In genomic region chr15:34038404-34039179, GRCh38 we compare ENCODE assay signal across 1 cellular context.
TF ChIP-seq lines count a peak whose summit lies in the region.

No MANE protein-coding gene starts in this region.

TF ChIP-seq in HepG2, 621 proteins besides CTCF, POLR2A, EP300 and RAD21 (continued from another document and continues in another):
- TF ChIP-seq SKIL (CRISPR knock-in tag; IDR thresholded peaks at IDR 0.05; ENCODE audit: borderline replicate concordance), result no peak
- TF ChIP-seq ZSCAN31 (CRISPR knock-in tag; IDR thresholded peaks at IDR 0.05; ENCODE audit: low read depth), result no peak
- TF ChIP-seq GATAD1 (CRISPR knock-in tag; IDR thresholded peaks at IDR 0.05), result no peak
- TF ChIP-seq MTA1 (CRISPR knock-in tag; IDR thresholded peaks at IDR 0.05; ENCODE audit: borderline replicate concordance), result peak; percentile 35; the same call in 1 of the 2 replicates
- TF ChIP-seq KDM3A (CRISPR knock-in tag; IDR thresholded peaks at IDR 0.05; ENCODE audit: low read depth), result no peak
- TF ChIP-seq GZF1 (CRISPR knock-in tag; IDR thresholded peaks at IDR 0.05), result no peak
- TF ChIP-seq NCOA1 (CRISPR knock-in tag; IDR thresholded peaks at IDR 0.05), result 0 out of 2 replicates have a peak, but pooled peaks have one; percentile 26
- TF ChIP-seq ZNF383 (CRISPR knock-in tag; IDR thresholded peaks at IDR 0.05; ENCODE audit: borderline replicate concordance), result no peak
- 0 out of 2 replicates have a peak, but pooled peaks have one; percentile 8 for TF ChIP-seq ZNF30 (CRISPR knock-in tag; IDR thresholded peaks at IDR 0.05)
- no peak for TF ChIP-seq TBL1XR1 (IDR thresholded peaks at IDR 0.05; ENCODE audit: borderline replicate concordance, low read length, partially characterized antibody)
- no peak for TF ChIP-seq GMEB2 (CRISPR knock-in tag; IDR thresholded peaks at IDR 0.05; ENCODE audit: low read depth)
- TF ChIP-seq POGZ (CRISPR knock-in tag; IDR thresholded peaks at IDR 0.05), result 0 out of 2 replicates have a peak, but pooled peaks have one; percentile 40
- TF ChIP-seq ZNF253 (CRISPR knock-in tag; IDR thresholded peaks at IDR 0.05; ENCODE audit: borderline replicate concordance), result no peak
- TF ChIP-seq LBX2 (CRISPR knock-in tag; IDR thresholded peaks at IDR 0.05; ENCODE audit: borderline replicate concordance), result 0 out of 2 replicates have a peak, but pooled peaks have one; percentile 63
- TF ChIP-seq YY1 (IDR thresholded peaks at IDR 0.05; ENCODE audit: insufficient read depth, insufficient replicate concordance, low read depth, low read length), result peak; percentile 43
- peak; percentile 89 for TF ChIP-seq ZNF687 (CRISPR knock-in tag; IDR thresholded peaks at IDR 0.05)
- no peak for TF ChIP-seq STAT5B (CRISPR knock-in tag; IDR thresholded peaks at IDR 0.05)
- TF ChIP-seq KDM5B (CRISPR knock-in tag; IDR thresholded peaks at IDR 0.05; ENCODE audit: borderline replicate concordance), result peak; percentile 54; the same call in 1 of the 2 replicates
- TF ChIP-seq REPIN1 (CRISPR knock-in tag; IDR thresholded peaks at IDR 0.05; ENCODE audit: borderline replicate concordance, low read depth), result peak; percentile 57; the same call in 1 of the 2 replicates
- TF ChIP-seq IKZF4 (CRISPR knock-in tag; IDR thresholded peaks at IDR 0.05; ENCODE audit: borderline replicate concordance, low read depth, not compliant biosample characterization), result no peak
- peak; percentile 51; the same call in 1 of the 2 replicates for TF ChIP-seq DMAP1 (CRISPR knock-in tag; IDR thresholded peaks at IDR 0.05)
- TF ChIP-seq ZMYM4 (CRISPR knock-in tag; IDR thresholded peaks at IDR 0.05), result peak; percentile 6
- TF ChIP-seq ZNF740 (CRISPR knock-in tag; IDR thresholded peaks at IDR 0.05), result no peak
- no peak for TF ChIP-seq ZNF615 (CRISPR knock-in tag; IDR thresholded peaks at IDR 0.05; ENCODE audit: borderline replicate concordance)
- 0 out of 2 replicates have a peak, but pooled peaks have one; percentile 37 for TF ChIP-seq KLF11 (CRISPR knock-in tag; IDR thresholded peaks at IDR 0.05)
- TF ChIP-seq CREB3 (CRISPR knock-in tag; IDR thresholded peaks at IDR 0.05), result 0 out of 2 replicates have a peak, but pooled peaks have one; percentile 52
- peak; percentile 42; the same call in 1 of the 2 replicates for TF ChIP-seq RXRB (CRISPR knock-in tag; IDR thresholded peaks at IDR 0.05; ENCODE audit: borderline replicate concordance)
- no peak for TF ChIP-seq ZNF83 (CRISPR knock-in tag; IDR thresholded peaks at IDR 0.05; ENCODE audit: borderline replicate concordance)
- no peak for TF ChIP-seq ZNF460 (CRISPR knock-in tag; IDR thresholded peaks at IDR 0.05; ENCODE audit: borderline replicate concordance)
- TF ChIP-seq CBX2 (IDR thresholded peaks at IDR 0.05; ENCODE audit: low read depth, low read length), result no peak
- no peak for TF ChIP-seq CBX2 (CRISPR knock-in tag; IDR thresholded peaks at IDR 0.05; ENCODE audit: low read depth)
- TF ChIP-seq TAF15 (IDR thresholded peaks at IDR 0.05; ENCODE audit: low read depth, low read length, poor library complexity, severe bottlenecking), result no peak
- TF ChIP-seq NR0B2 (CRISPR knock-in tag; IDR thresholded peaks at IDR 0.05), result peak; percentile 24; the same call in 1 of the 2 replicates
- no peak for TF ChIP-seq SIX1 (CRISPR knock-in tag; IDR thresholded peaks at IDR 0.05; ENCODE audit: borderline replicate concordance)
- TF ChIP-seq HIVEP1 (CRISPR knock-in tag; IDR thresholded peaks at IDR 0.05), result no peak
- TF ChIP-seq ZNF609 (CRISPR knock-in tag; IDR thresholded peaks at IDR 0.05; ENCODE audit: borderline replicate concordance), result no peak; the same call in 1 of the 2 replicates
- peak; percentile 68 for TF ChIP-seq SKI (IDR thresholded peaks at IDR 0.05; ENCODE audit: partially characterized antibody)
- peak; percentile 60; the same call in 1 of the 2 replicates for TF ChIP-seq TARDBP (CRISPR knock-in tag; IDR thresholded peaks at IDR 0.05)
- no peak for TF ChIP-seq ONECUT2 (CRISPR knock-in tag; IDR thresholded peaks at IDR 0.05)
- peak; percentile 5 for TF ChIP-seq ZKSCAN8 (CRISPR knock-in tag; IDR thresholded peaks at IDR 0.05; ENCODE audit: borderline replicate concordance)
- no peak for TF ChIP-seq GLI4 (CRISPR knock-in tag; IDR thresholded peaks at IDR 0.05; ENCODE audit: borderline replicate concordance)
- TF ChIP-seq IRF2 (CRISPR knock-in tag; IDR thresholded peaks at IDR 0.05), result no peak
- no peak for TF ChIP-seq NBN (conservative IDR thresholded peaks at IDR 0.05)
- TF ChIP-seq DPF2 (CRISPR knock-in tag; IDR thresholded peaks at IDR 0.05; ENCODE audit: borderline replicate concordance, low read depth), result no peak
- peak; percentile 41 for TF ChIP-seq ARNT2 (CRISPR knock-in tag; IDR thresholded peaks at IDR 0.05; ENCODE audit: low read depth)
- TF ChIP-seq CC2D1A (CRISPR knock-in tag; IDR thresholded peaks at IDR 0.05), result no peak
- peak; percentile 78 for TF ChIP-seq HNRNPLL (IDR thresholded peaks at IDR 0.05; ENCODE audit: low read depth, low read length, poor library complexity, severe bottlenecking)
- peak; percentile 53 for TF ChIP-seq ZNF143 (CRISPR knock-in tag; IDR thresholded peaks at IDR 0.05)
- 0 out of 2 replicates have a peak, but pooled peaks have one; percentile 16 for TF ChIP-seq FOXK1 (CRISPR knock-in tag; IDR thresholded peaks at IDR 0.05; ENCODE audit: borderline replicate concordance, low read depth)
- no peak for TF ChIP-seq FOXP4 (CRISPR knock-in tag; IDR thresholded peaks at IDR 0.05)
- 0 out of 2 replicates have a peak, but pooled peaks have one; percentile 25 for TF ChIP-seq ZNF430 (CRISPR knock-in tag; IDR thresholded peaks at IDR 0.05)
- no peak for TF ChIP-seq FOSL2 (CRISPR knock-in tag; IDR thresholded peaks at IDR 0.05)
